8 cellular contexts compared by ENCODE assay signal in the genomic region with DNA sequence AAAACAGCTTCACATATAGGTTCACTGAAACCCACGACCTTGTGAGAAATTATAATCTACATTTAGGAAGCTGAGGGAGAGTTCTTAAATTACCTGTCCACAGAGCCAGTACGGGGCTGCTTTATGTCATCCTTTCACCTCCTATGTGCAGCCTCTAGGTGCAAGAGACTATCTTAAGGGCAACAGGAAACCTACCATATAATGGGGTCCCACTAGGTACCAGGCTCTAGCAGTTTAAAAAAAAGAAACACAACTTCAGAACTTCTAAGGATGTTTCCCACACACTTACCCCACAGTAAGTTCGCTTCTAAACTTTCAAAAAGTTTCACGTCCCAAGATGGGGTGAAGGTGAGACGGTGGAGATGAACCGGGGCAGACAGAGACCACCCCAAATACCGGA. TPM values are rescaled to one million over a fixed set of nuclear protein-coding genes. Genes with fewer than 3 reads are reported as not detected.
DNase-seq lines count a peak whose midpoint lies in the region; ATAC-seq and TF ChIP-seq lines count a peak whose summit lies in the region.

No MANE protein-coding gene starts in this region.

- H3K27me3 ChIP-seq in HAP-1 (ENCODE audit: low read depth) (no peaks in the 10 kb centered on the region), WERI-Rb-1 (ENCODE audit: insufficient read depth, low read depth, severe bottlenecking) (no peaks in the 10 kb centered on the region), iPS-18a (ENCODE audit: control insufficient read depth, insufficient read depth, low read length) (no peaks in the 10 kb centered on the region), thoracic aorta (replicated peaks; ENCODE audit: insufficient read depth) (peaks cover 6% of the 10 kb centered on the region)

- peaks cover 6% of the 10 kb centered on the region for H3K4me1 ChIP-seq in HAP-1
- H3K4me1 ChIP-seq in iPS-18a (ENCODE audit: control insufficient read depth, low read depth, low read length), result peaks cover 6% of the 10 kb centered on the region
- peaks cover 8 to 9% of the 10 kb centered on the region in 2 donors for H3K4me1 ChIP-seq in thoracic aorta (ENCODE audit: control insufficient read depth in 1 of 2, low read depth in 2 of 2)

- H3K27ac ChIP-seq in WERI-Rb-1 (no peak overlapping the region), iPS-18a (ENCODE audit: low read length) (no peak overlapping the region), thoracic aorta (no peak overlapping the region)

- ATAC-seq in thoracic aorta (ENCODE audit: insufficient number of reproducible peaks, low FRiP score, low read depth) (no peak), GM19324 (IDR thresholded peaks at IDR 0.05; ENCODE audit: low FRiP score, unreplicated experiment) (no peak)

- TF ChIP-seq CTCF in WERI-Rb-1 (IDR thresholded peaks at IDR 0.05; ENCODE audit: low read depth, low read length), result no peak
- no peak for TF ChIP-seq CTCF in thoracic aorta (IDR thresholded peaks at IDR 0.05)

- H3K36me3 ChIP-seq in HAP-1 (replicated peaks), result no peaks in the 10 kb centered on the region
- H3K36me3 ChIP-seq in WERI-Rb-1, result no peaks in the 10 kb centered on the region
- no peaks in the 10 kb centered on the region for H3K36me3 ChIP-seq in iPS-18a (ENCODE audit: control insufficient read depth, low read depth, low read length)
- H3K36me3 ChIP-seq in thoracic aorta, result no peaks in the 10 kb centered on the region

- DNase-seq in HAP-1 (ENCODE audit: low spot score in 2 of 2), result no peak
- no peak for DNase-seq in WERI-Rb-1
- DNase-seq in thoracic aorta (ENCODE audit: low spot score), result no peak
- no peak for DNase-seq in HPDE6-E6E7 (ENCODE audit: extremely low spot score)
- DNase-seq in NOMO-1 treated with dmso at 0.1 percent for 144 hours (lab: John Stamatoyannopoulos, UW; ENCODE audit: unreplicated experiment), result no peak

- in situ Hi-C loops in HAP-1 (cut with MboI; ENCODE audit: low sequenced_read_pairs), result no loop called here

- H3K9me3 ChIP-seq in HAP-1, result no peaks in the 10 kb centered on the region
- no peaks in the 10 kb centered on the region for H3K9me3 ChIP-seq in WERI-Rb-1 (ENCODE audit: severe bottlenecking)
- H3K9me3 ChIP-seq in iPS-18a (ENCODE audit: control insufficient read depth, low read depth, low read length), result no peaks in the 10 kb centered on the region
- no peaks in the 10 kb centered on the region for H3K9me3 ChIP-seq in thoracic aorta

- peak overlapping the region; percentile 88 for H3K9ac ChIP-seq in iPS-18a (ENCODE audit: low read length)

- H3K4me3 ChIP-seq in GM08714 (ENCODE audit: low read length), result peak overlapping the region; percentile 89
- H3K4me3 ChIP-seq in HAP-1, result peak overlapping the region; percentile 68
- H3K4me3 ChIP-seq in WERI-Rb-1 (ENCODE audit: low read depth, low read length), result peak overlapping the region; percentile 93
- H3K4me3 ChIP-seq in iPS-18a (ENCODE audit: low read length), result peak overlapping the region; percentile 72
- peak overlapping the region; percentile 68 for H3K4me3 ChIP-seq in thoracic aorta

RNA-seq across cellular contexts. Expression of gene STK33, which starts 0.6 kb away (rescaled TPM):
- 1 to 10 TPM in 1 of 2 donors, not detected in 1; 1.3 TPM for total RNA-seq in thoracic aorta
